1 cellular context compared by ENCODE assay signal in genomic region chr11:353315-353857, GRCh38.
A peak's percentile ranks its signal among the peaks of the same experiment; 100 is the strongest.
TF ChIP-seq lines count a peak whose summit lies in the region.

No MANE protein-coding gene starts in this region.

TF ChIP-seq in HepG2, 621 proteins besides CTCF, POLR2A, EP300 and RAD21 (continued from another document and continues in another):
- TF ChIP-seq CSRNP1 (CRISPR knock-in tag; IDR thresholded peaks at IDR 0.05) (no peak), ARNT (IDR thresholded peaks at IDR 0.05) (no peak), TCF7L2 (IDR thresholded peaks at IDR 0.05; ENCODE audit: low read depth, low read length) (no peak), ZSCAN29 (CRISPR knock-in tag; conservative IDR thresholded peaks at IDR 0.05) (no peak), NR1H2 (CRISPR knock-in tag; IDR thresholded peaks at IDR 0.05; ENCODE audit: borderline replicate concordance, low read depth) (no peak), TOE1 (CRISPR knock-in tag; IDR thresholded peaks at IDR 0.05) (no peak), THAP8 (CRISPR knock-in tag; IDR thresholded peaks at IDR 0.05; ENCODE audit: borderline replicate concordance) (no peak), DDIT3 (CRISPR knock-in tag; IDR thresholded peaks at IDR 0.05) (no peak), TFDP1 (CRISPR knock-in tag; IDR thresholded peaks at IDR 0.05; ENCODE audit: borderline replicate concordance) (peak; percentile 64; the same call in 1 of the 2 replicates), SIN3B (IDR thresholded peaks at IDR 0.05; ENCODE audit: low read length) (no peak), TARDBP (CRISPR knock-in tag; IDR thresholded peaks at IDR 0.05) (no peak; the same call in 1 of the 2 replicates), HNF4A (CRISPR knock-in tag; IDR thresholded peaks at IDR 0.05) (no peak; the same call in 1 of the 2 replicates), ZNF280B (CRISPR knock-in tag; IDR thresholded peaks at IDR 0.05; ENCODE audit: borderline replicate concordance) (no peak), ZNF772 (CRISPR knock-in tag; IDR thresholded peaks at IDR 0.05) (peak; percentile 62; the same call in 1 of the 2 replicates), ZNF510 (CRISPR knock-in tag; IDR thresholded peaks at IDR 0.05; ENCODE audit: low read depth) (0 out of 2 replicates have a peak, but pooled peaks have one; percentile 17), TOPORS (CRISPR knock-in tag; IDR thresholded peaks at IDR 0.05) (0 out of 2 replicates have a peak, but pooled peaks have one; percentile 22), TBL1XR1 (IDR thresholded peaks at IDR 0.05; ENCODE audit: borderline replicate concordance, low read length, partially characterized antibody) (peak; percentile 87), NPAS2 (CRISPR knock-in tag; IDR thresholded peaks at IDR 0.05; ENCODE audit: borderline replicate concordance) (no peak), ZBTB37 (CRISPR knock-in tag; IDR thresholded peaks at IDR 0.05) (peak; percentile 48; the same call in 1 of the 2 replicates), ZC3H13 (CRISPR knock-in tag; IDR thresholded peaks at IDR 0.05) (no peak), HOXA3 (CRISPR knock-in tag; IDR thresholded peaks at IDR 0.05) (peak; percentile 61), ONECUT2 (CRISPR knock-in tag; IDR thresholded peaks at IDR 0.05) (no peak), NRL (CRISPR knock-in tag; IDR thresholded peaks at IDR 0.05; ENCODE audit: borderline replicate concordance) (no peak), ZNF781 (CRISPR knock-in tag; IDR thresholded peaks at IDR 0.05; ENCODE audit: borderline replicate concordance, not compliant biosample characterization) (peak; percentile 18), TERF1 (CRISPR knock-in tag; IDR thresholded peaks at IDR 0.05) (no peak), ZNF816 (CRISPR knock-in tag; IDR thresholded peaks at IDR 0.05; ENCODE audit: borderline replicate concordance) (peak; percentile 71; the same call in 1 of the 2 replicates), REPIN1 (CRISPR knock-in tag; IDR thresholded peaks at IDR 0.05; ENCODE audit: borderline replicate concordance, low read depth) (no peak), ZNF792 (CRISPR knock-in tag; IDR thresholded peaks at IDR 0.05) (peak; percentile 28; the same call in 1 of the 2 replicates), DMTF1 (CRISPR knock-in tag; IDR thresholded peaks at IDR 0.05) (no peak), NONO (IDR thresholded peaks at IDR 0.05) (no peak), NONO (CRISPR knock-in tag; conservative IDR thresholded peaks at IDR 0.05) (no peak), RFX3 (CRISPR knock-in tag; IDR thresholded peaks at IDR 0.05) (no peak), GABPB1 (CRISPR knock-in tag; IDR thresholded peaks at IDR 0.05) (peak; percentile 55), NFYC (CRISPR knock-in tag; IDR thresholded peaks at IDR 0.05) (0 out of 2 replicates have a peak, but pooled peaks have one; percentile 31), HNRNPUL1 (IDR thresholded peaks at IDR 0.05; ENCODE audit: low read depth, low read length) (no peak), NCOA5 (CRISPR knock-in tag; IDR thresholded peaks at IDR 0.05) (no peak), FOXJ3 (CRISPR knock-in tag; IDR thresholded peaks at IDR 0.05; ENCODE audit: borderline replicate concordance) (no peak), KDM5A (IDR thresholded peaks at IDR 0.05; ENCODE audit: borderline replicate concordance, low read length) (no peak), KAT8 (CRISPR knock-in tag; IDR thresholded peaks at IDR 0.05) (peak; percentile 73), ZNF33B (CRISPR knock-in tag; IDR thresholded peaks at IDR 0.05) (peak; percentile 42; the same call in 1 of the 2 replicates), E2F1 (CRISPR knock-in tag; IDR thresholded peaks at IDR 0.05) (no peak), ZNF598 (CRISPR knock-in tag; IDR thresholded peaks at IDR 0.05; ENCODE audit: borderline replicate concordance) (no peak), HMG20A (CRISPR knock-in tag; IDR thresholded peaks at IDR 0.05; ENCODE audit: borderline replicate concordance) (peak; percentile 71), ZNF780A (CRISPR knock-in tag; IDR thresholded peaks at IDR 0.05) (no peak), ZNF318 (CRISPR knock-in tag; IDR thresholded peaks at IDR 0.05) (no peak)
